11 cellular contexts compared by ENCODE assay signal in the genomic region with DNA sequence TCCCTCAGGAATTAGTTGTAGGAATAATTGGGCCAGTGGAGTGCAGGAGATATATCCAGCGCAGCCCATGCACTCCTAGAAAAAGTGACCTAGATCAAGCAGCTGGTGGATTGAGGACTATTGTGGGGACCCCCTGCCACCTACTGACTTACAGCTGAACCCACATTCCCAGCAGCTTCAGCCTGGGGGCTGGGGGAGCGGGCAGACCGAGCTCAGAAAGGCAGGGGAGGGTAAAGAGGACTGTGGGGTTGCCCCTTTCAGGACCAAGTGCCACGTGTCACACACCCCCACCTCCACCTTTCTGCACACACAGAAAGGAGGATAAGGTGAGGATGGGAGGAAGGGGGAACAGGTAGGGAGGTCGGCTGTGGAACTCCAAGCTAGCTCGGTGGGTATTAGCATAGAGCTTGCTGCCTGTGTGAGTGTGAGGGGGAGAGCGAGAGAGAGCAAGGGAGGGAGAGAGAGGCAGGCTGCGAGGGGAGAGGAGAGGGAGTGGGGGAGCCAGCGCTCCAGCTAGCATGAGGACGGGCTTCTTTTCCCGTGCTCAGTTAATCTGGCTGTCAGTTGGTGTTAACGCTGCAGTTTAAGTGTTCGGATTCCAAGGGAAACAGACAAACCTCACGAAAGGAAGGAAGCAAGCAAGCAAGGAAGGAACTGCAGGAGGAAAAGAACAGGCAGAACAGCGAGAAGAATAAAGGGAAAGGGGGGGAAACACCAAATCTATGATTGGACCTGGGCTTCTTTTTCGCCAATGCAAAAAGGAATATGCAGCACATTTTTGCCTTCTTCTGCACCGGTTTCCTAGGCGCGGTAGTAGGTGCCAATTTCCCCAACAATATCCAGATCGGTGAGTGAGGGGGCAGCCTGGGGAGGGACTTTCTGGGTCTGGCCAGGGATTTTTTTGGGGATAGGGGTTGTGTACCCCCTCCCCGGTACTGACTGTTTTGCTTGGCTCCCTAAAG. TPM values are rescaled to one million over a fixed set of nuclear protein-coding genes. Genes with fewer than 3 reads are reported as not detected.
DNase-seq lines count a peak whose midpoint lies in the region; ATAC-seq and TF ChIP-seq lines count a peak whose summit lies in the region.
"Had no signal": no experiment of that assay in that cellular context is flagged by ENCODE, and none has a peak within 500 bp of the region (broad histone marks: within the 10 kb centered on the region; RNA-seq: fewer than 3 reads in every experiment).

A gene (plus strand): TSS at position 547 of the 962 bp plus-strand sequence.

- H3K4me3 ChIP-seq in fibroblast of mammary gland (ENCODE audit: control insufficient read depth, low read depth, low read length), result peak within 1 kb of the TSS; percentile 51

- peak; percentile 21 for DNase-seq in EL
- DNase-seq in NCI-H82 (lab: John Stamatoyannopoulos, UW), result peak; percentile 72
- no peak for DNase-seq in fibroblast of mammary gland (ENCODE audit: low read depth)
- no peak for DNase-seq in omental fat pad (ENCODE audit: low spot score)
- DNase-seq in activated naive CD4-positive, alpha-beta T cell treated with Interleukin-2 at 50 U/mL for 16 hours, result no peak
- DNase-seq: activated effector memory CD4-positive, alpha-beta T cell treated with Interleukin-2 at 50 U/mL for 16 hours; DMS79 had no signal

- no peak for TF ChIP-seq CTCF in fibroblast of mammary gland (conservative IDR thresholded peaks at IDR 0.05; ENCODE audit: control insufficient read depth, insufficient read depth, low read depth, low read length)
- TF ChIP-seq CTCF in omental fat pad (IDR thresholded peaks at IDR 0.05), result no peak

- peak; percentile 43 for ATAC-seq in omental fat pad (ENCODE audit: low FRiP score)
- no peak for ATAC-seq in HG02973 (IDR thresholded peaks at IDR 0.05; ENCODE audit: unreplicated experiment)
- ATAC-seq in HG03457 (IDR thresholded peaks at IDR 0.05; ENCODE audit: unreplicated experiment), result no peak
- no peak for ATAC-seq in HG03159 (IDR thresholded peaks at IDR 0.05; ENCODE audit: unreplicated experiment)

RNA-seq across cellular contexts. Expression of the gene that starts here (rescaled TPM):
- 1 to 10 TPM in 3 of 4 donors, not detected in 1; 1.7 to 9.6 (median 5.0) TPM for total RNA-seq in omental fat pad
- total RNA-seq: renal cortical epithelial cell had no signal

Comparison
In these comparisons a context has a peak if more than half of its experiments do, and no peak if none do; other contexts are left out.
1. DNase-seq: peak in EL (single experiment) and NCI-H82 (single experiment); none in fibroblast of mammary gland (single experiment), omental fat pad (single experiment) and activated naive CD4-positive, alpha-beta T cell treated with Interleukin-2 at 50 U/mL for 16 hours (single experiment).